In the genomic region with DNA sequence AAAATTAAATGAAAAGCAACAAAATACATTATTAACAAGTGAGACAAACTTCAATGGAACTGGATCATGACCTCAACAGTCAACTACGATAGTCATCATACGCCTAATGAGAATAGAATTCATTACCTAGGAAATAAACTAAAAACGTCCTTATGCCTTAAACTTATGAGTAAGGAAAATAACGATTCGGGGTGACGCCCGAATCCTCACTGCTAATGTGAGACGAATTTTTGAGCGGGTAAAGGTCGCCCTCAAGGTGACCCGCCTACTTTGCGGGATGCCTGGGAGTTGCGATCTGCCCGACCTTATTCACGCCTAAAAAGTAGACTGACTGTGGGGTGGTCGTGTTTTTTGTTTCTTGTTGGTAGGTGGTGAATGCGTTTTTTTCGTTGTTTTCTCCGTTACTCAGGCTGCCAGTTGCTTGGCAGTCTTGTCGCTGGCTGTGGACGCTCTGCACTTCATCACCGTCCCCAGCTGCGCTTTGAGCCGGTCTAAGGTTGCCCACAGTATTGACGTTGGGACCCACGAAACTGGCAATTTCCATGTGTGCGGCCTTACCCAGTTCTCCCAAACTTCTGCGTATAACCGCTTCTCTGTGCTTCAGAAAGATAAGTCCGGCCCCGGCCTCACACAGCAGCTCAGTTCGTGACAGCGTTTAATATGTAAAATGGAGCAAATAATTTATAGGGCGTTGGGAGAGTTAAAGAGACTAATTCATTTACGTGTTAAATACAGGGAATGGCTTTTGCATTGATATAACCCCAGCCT, we compare ENCODE assay signal across 8 cellular contexts.
DNase-seq lines count a peak whose midpoint lies in the region; ATAC-seq and TF ChIP-seq lines count a peak whose summit lies in the region.

No MANE protein-coding gene starts in this region.

- peak overlapping the region; percentile 86 for H3K4me3 ChIP-seq in astrocyte of the cerebellum (ENCODE audit: low read depth, low read length)
- peak overlapping the region; percentile 82 for H3K4me3 ChIP-seq in retinal pigment epithelial cell (ENCODE audit: low read length)

- no peak for TF ChIP-seq CTCF in astrocyte of the cerebellum (IDR thresholded peaks at IDR 0.05; ENCODE audit: low read depth, low read length, missing control alignments)
- no peak for TF ChIP-seq CTCF in retinal pigment epithelial cell (conservative IDR thresholded peaks at IDR 0.05; ENCODE audit: low read depth, low read length)

- in situ Hi-C loops in astrocyte of the cerebellum (cut with HindIII; ENCODE audit: low sequenced_read_pairs): no loop called here

- DNase-seq in NCI-H1694 (lab: John Stamatoyannopoulos, UW): peak; percentile 98
- DNase-seq in T-helper 2 cell: peak; percentile 40 to 97 (median 83)
- DNase-seq in astrocyte of the cerebellum (ENCODE audit: low read depth): peak; percentile 99
- DNase-seq in hippocampal formation (lab: John Stamatoyannopoulos, UW): peak; percentile 63 to 98
- peak; percentile 98 for DNase-seq in retinal pigment epithelial cell (ENCODE audit: low read depth)

- ATAC-seq in GM18502 (IDR thresholded peaks at IDR 0.05; ENCODE audit: poor library complexity, unreplicated experiment): peak; percentile 59
- peak; percentile 45 for ATAC-seq in HG02885 (IDR thresholded peaks at IDR 0.05; ENCODE audit: poor library complexity, unreplicated experiment)
- no peak for ATAC-seq in HG02884 (IDR thresholded peaks at IDR 0.05; ENCODE audit: unreplicated experiment)
